ENCODE assay signal across 8 cellular contexts in the genomic region with DNA sequence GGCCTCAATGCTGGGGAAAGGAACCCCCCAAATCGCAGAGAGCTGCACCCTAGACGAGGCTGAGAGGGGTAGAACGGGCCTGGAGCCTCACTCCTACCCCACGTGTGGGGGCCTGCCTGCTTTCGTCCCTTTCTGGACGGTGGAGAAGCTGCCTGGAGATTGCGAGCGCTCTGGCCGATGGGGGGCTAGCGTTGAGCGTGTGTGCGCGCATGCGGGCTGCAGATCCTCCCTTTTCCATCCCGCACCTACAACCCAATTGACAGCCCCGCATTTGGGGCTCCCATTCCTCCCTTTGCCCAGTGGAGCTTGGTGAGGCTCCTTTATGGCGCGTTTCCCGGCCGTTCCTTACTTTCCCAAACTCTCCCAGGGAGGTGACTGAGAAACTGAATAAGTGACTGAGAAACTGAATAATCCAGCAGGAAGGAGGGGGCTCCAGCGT. TPM values are rescaled to one million over a fixed set of nuclear protein-coding genes. Genes with fewer than 3 reads are reported as not detected.
DNase-seq lines count a peak whose midpoint lies in the region; ATAC-seq, FAIRE-seq and TF ChIP-seq lines count a peak whose summit lies in the region.

No MANE protein-coding gene starts in this region.

- TF ChIP-seq CTCF in Panc1 (IDR thresholded peaks at IDR 0.05) (no peak), esophagus muscularis mucosa (IDR thresholded peaks at IDR 0.05) (no peak), parathyroid adenoma (IDR thresholded peaks at IDR 0.05) (no peak)

- FAIRE-seq in GM12892 (lab: Jason Lieb, UNC) = peak; percentile 64

- BruUV-seq in Panc1 (replicated peaks; lab: Mats Ljungman, UMichigan) = no TSS peak

- intact Hi-C loops in Panc1 (cut with micrococcal nuclease; ENCODE audit: unreplicated experiment) (no loop called here), esophagus muscularis mucosa (cut with DNase I) (loop anchor here (5.0 kb wide), 1 partner anchor 150 kb away; a partner anchor contains a TSS)

- DNase-seq in GM12892 (ENCODE audit: insufficient read length) (peak; percentile 44), Panc1 (ENCODE audit: low read depth, low spot score) (no peak), esophagus muscularis mucosa (ENCODE audit: extremely low spot score) (no peak), midbrain (lab: John Stamatoyannopoulos, UW) (no peak), activated gamma-delta T cell (lab: John Stamatoyannopoulos, UW) (no peak)

- H3K4me1 ChIP-seq in Panc1 (ENCODE audit: control insufficient read depth, insufficient read depth, low read length) (peaks cover 8% of the 10 kb centered on the region), esophagus muscularis mucosa (peaks cover 24 to 55% (median 36%) of the 10 kb centered on the region in 4 donors), parathyroid adenoma (peaks cover 24% of the 10 kb centered on the region)

- CTCF ChIA-PET in Panc1 (lab: Charles Lee) = interaction anchor here (0.6 kb wide), 1 partner anchor 30 kb away, joined by 9 read pairs; no protein-coding TSS in a partner anchor

- ATAC-seq in Panc1 = peak; percentile 6; the same call in 1 of the 2 replicates
- ATAC-seq in GM21360 (IDR thresholded peaks at IDR 0.05; ENCODE audit: unreplicated experiment) = no peak
- no peak for ATAC-seq in HG03442 (IDR thresholded peaks at IDR 0.05; ENCODE audit: unreplicated experiment)

- POLR2A ChIA-PET in Panc1 (lab: Charles Lee) = interaction anchor here (0.6 kb wide), 1 partner anchor 38 kb away, joined by 3 read pairs; no protein-coding TSS in a partner anchor

- H3K27ac ChIP-seq in Panc1 (ENCODE audit: low read length) = peak overlapping the region; percentile 93
- peak overlapping the region; percentile 85 to 89 (median 86) for H3K27ac ChIP-seq in esophagus muscularis mucosa (replicated peaks in 1 of 4)
- peak overlapping the region; percentile 92 for H3K27ac ChIP-seq in parathyroid adenoma

- WGBS in esophagus muscularis mucosa = 27% methylated on average over 6 of the region's 21 CpGs

- in situ Hi-C loops in Panc1 (cut with HindIII; ENCODE audit: low pct_unique_long_range_greater_than_20kb, low sequenced_read_pairs) = no loop called here

- no peaks in the 10 kb centered on the region for H3K79me2 ChIP-seq in parathyroid adenoma

- H3K36me3 ChIP-seq in Panc1 (ENCODE audit: control insufficient read depth, insufficient read depth, low read length) = no peaks in the 10 kb centered on the region; the same call in 1 of the 2 replicates
- peaks cover 0 to 5% (median 1%) of the 10 kb centered on the region in 4 donors for H3K36me3 ChIP-seq in esophagus muscularis mucosa
- H3K36me3 ChIP-seq in parathyroid adenoma (ENCODE audit: control insufficient read depth, insufficient read depth, low read length) = no peaks in the 10 kb centered on the region

- H3K4me3 ChIP-seq in Panc1 (ENCODE audit: low read depth in 2 of 2, low read length in 2 of 2) (peak overlapping the region; percentile 62 to 76), esophagus muscularis mucosa (peak overlapping the region; percentile 61 to 75 (median 68)), parathyroid adenoma (ENCODE audit: low read depth, low read length) (peak overlapping the region; percentile 71)

- no peak for TF ChIP-seq POLR2A in GM12892 (IDR thresholded peaks at IDR 0.05; ENCODE audit: low read depth, low read length)
- no peak for TF ChIP-seq POLR2A in esophagus muscularis mucosa (IDR thresholded peaks at IDR 0.05; ENCODE audit: low read depth)

- H3K9me3 ChIP-seq in Panc1 (ENCODE audit: control insufficient read depth, insufficient read depth, low read depth, low read length) (no peaks in the 10 kb centered on the region), esophagus muscularis mucosa (no peaks in the 10 kb centered on the region), parathyroid adenoma (ENCODE audit: control insufficient read depth, low read length) (no peaks in the 10 kb centered on the region)

- H2AFZ ChIP-seq in parathyroid adenoma = peak overlapping the region; percentile 95

- TF ChIP-seq EP300 in esophagus muscularis mucosa (IDR thresholded peaks at IDR 0.05) = no peak

- no peak overlapping the region for H3K9ac ChIP-seq in parathyroid adenoma

- H3K27me3 ChIP-seq in Panc1 (ENCODE audit: control insufficient read depth, insufficient read depth, low read length) (no peaks in the 10 kb centered on the region), esophagus muscularis mucosa (no peaks in the 10 kb centered on the region), parathyroid adenoma (ENCODE audit: control insufficient read depth, insufficient read depth, low read length) (no peaks in the 10 kb centered on the region)

- H3K4me2 ChIP-seq in parathyroid adenoma (ENCODE audit: low read length) = peak overlapping the region; percentile 92

RNA-seq across cellular contexts. Expression of a gene that starts 0.9 kb away (rescaled TPM):
- 0.30 TPM for polyA plus RNA-seq in GM12892 (2012; ENCODE audit: missing spikeins)
- total RNA-seq in Panc1 (2021; ENCODE audit: unreplicated experiment) (27.0 TPM), esophagus muscularis mucosa (1 to 10 TPM in 1 of 4 donors, under 1 TPM in 3; 0.17 to 2.1 (median 0.52) TPM)
- polyA plus RNA-seq in Panc1 (2012; ENCODE audit: insufficient read length) = 18.5 TPM

RNA-seq across cellular contexts. Expression of a gene that starts 8.3 kb away (rescaled TPM):
- polyA plus RNA-seq in GM12892 (2012; ENCODE audit: missing spikeins) = 3.5 TPM
- total RNA-seq in Panc1 (2021; ENCODE audit: unreplicated experiment) (14.3 TPM), esophagus muscularis mucosa (10 to 100 TPM; 10.4 to 22.0 (median 15.3) TPM)
- polyA plus RNA-seq in Panc1 (2012; ENCODE audit: insufficient read length) = 14.7 TPM

RNA-seq across cellular contexts. Expression of a gene that starts 27.5 kb away (rescaled TPM):
- 32.2 TPM for polyA plus RNA-seq in GM12892 (2012; ENCODE audit: missing spikeins)
- 58.9 TPM for total RNA-seq in Panc1 (2021; ENCODE audit: unreplicated experiment)
- polyA plus RNA-seq in Panc1 (2012; ENCODE audit: insufficient read length) = 34.4 TPM
- 10 to 100 TPM; 18.9 to 37.1 (median 27.3) TPM for total RNA-seq in esophagus muscularis mucosa
